7 cellular contexts compared by ENCODE assay signal in genomic region chr4:105453550-105454201, GRCh38. TPM values are rescaled to one million over a fixed set of nuclear protein-coding genes. Genes with fewer than 3 reads are reported as not detected.
DNase-seq lines count a peak whose midpoint lies in the region; ATAC-seq and TF ChIP-seq lines count a peak whose summit lies in the region.

No MANE protein-coding gene starts in this region.

- intact Hi-C loops in cardiac septum (cut with DNase I), result no loop called here

- DNase-seq in chondrocyte (ENCODE audit: low spot score) (no peak), progenitor cell of endocrine pancreas (ENCODE audit: low spot score, unreplicated experiment) (no peak), cardiac septum (ENCODE audit: low spot score) (no peak), RPMI8226 (no peak)

- H3K27ac Mint-ChIP-seq in chondrocyte (ENCODE audit: unreplicated experiment) (no peak overlapping the region), progenitor cell of endocrine pancreas (no peak overlapping the region)

- TF ChIP-seq CTCF in chondrocyte (IDR thresholded peaks at IDR 0.05) (peak; percentile 32), progenitor cell of endocrine pancreas (IDR thresholded peaks at IDR 0.05; ENCODE audit: unreplicated experiment) (no peak)

- peaks cover 9% of the 10 kb centered on the region for H3K4me1 Mint-ChIP-seq in chondrocyte (ENCODE audit: low read depth)
- no peaks in the 10 kb centered on the region for H3K4me1 Mint-ChIP-seq in progenitor cell of endocrine pancreas (ENCODE audit: low read depth)

- H3K36me3 Mint-ChIP-seq in chondrocyte (ENCODE audit: low read depth) (peaks cover 16% of the 10 kb centered on the region), progenitor cell of endocrine pancreas (ENCODE audit: insufficient read depth) (peaks cover 31% of the 10 kb centered on the region)

- ATAC-seq in GM18520 (IDR thresholded peaks at IDR 0.05; ENCODE audit: unreplicated experiment), result peak; percentile 95
- peak; percentile 55 for ATAC-seq in GM19468 (IDR thresholded peaks at IDR 0.05; ENCODE audit: extremely low read depth, unreplicated experiment)
- ATAC-seq in HG03066 (IDR thresholded peaks at IDR 0.05; ENCODE audit: low read depth, unreplicated experiment), result peak; percentile 67

- H3K27me3 Mint-ChIP-seq in chondrocyte (ENCODE audit: low read depth) (no peaks in the 10 kb centered on the region), progenitor cell of endocrine pancreas (no peaks in the 10 kb centered on the region)

- H3K9me3 Mint-ChIP-seq in chondrocyte (ENCODE audit: low read depth) (no peaks in the 10 kb centered on the region), progenitor cell of endocrine pancreas (ENCODE audit: low read depth) (peaks cover 3% of the 10 kb centered on the region)

- H3K4me3 Mint-ChIP-seq in chondrocyte (ENCODE audit: unreplicated experiment), result no peak overlapping the region
- no peak overlapping the region for H3K4me3 Mint-ChIP-seq in progenitor cell of endocrine pancreas (ENCODE audit: low read depth)

RNA-seq across cellular contexts. Expression of gene PPA2, which starts 20.2 kb away (rescaled TPM):
- total RNA-seq in chondrocyte (58.6 to 67.9 TPM (median 61.9 TPM) in 3 replicates), progenitor cell of endocrine pancreas (83.6 and 96.4 TPM in 2 replicates), cardiac septum (81.6 TPM)
